ENCODE assay signal across 17 cellular contexts in the genomic region with DNA sequence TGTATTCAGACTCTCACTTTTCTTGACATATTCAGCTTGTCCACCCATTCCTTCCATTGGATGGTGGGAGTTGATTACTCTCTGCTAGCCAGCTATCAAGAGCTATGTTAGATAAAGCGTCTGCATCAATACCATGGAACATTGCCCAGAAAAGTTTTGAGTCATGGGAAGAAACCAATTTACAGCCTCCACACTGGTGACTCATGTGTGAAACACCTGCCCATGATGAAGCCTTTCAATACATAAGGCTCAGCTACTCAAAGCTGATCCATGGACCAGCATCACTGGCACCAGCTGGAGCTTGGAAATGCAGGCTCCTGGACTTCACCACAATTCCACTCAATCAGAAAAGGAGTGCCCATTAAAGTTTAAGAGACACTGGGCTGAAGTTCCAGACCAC. TPM values are rescaled to one million over a fixed set of nuclear protein-coding genes. Genes with fewer than 3 reads are reported as not detected.
A peak's percentile ranks its signal among the peaks of the same experiment; 100 is the strongest.
DNase-seq lines count a peak whose midpoint lies in the region; FAIRE-seq and TF ChIP-seq lines count a peak whose summit lies in the region.
"Had no signal": no experiment of that assay in that cellular context is flagged by ENCODE, and none has a peak within 500 bp of the region (broad histone marks: within the 10 kb centered on the region; RNA-seq: fewer than 3 reads in every experiment).

No MANE protein-coding gene starts in this region.

- H3K36me3 Mint-ChIP-seq in MCF 10A (ENCODE audit: insufficient read depth, unreplicated experiment) = no peaks in the 10 kb centered on the region
- H3K36me3 Mint-ChIP-seq: activated CD4-positive, alpha-beta memory T cell treated with anti-CD3 and anti-CD28 coated beads for 36 hours had no signal

- no peak overlapping the region for H3K4me3 ChIP-seq in breast epithelium
- H3K4me3 ChIP-seq in fibroblast of the aortic adventitia (ENCODE audit: low read depth, low read length) = no peak overlapping the region

- peak; percentile 89 for DNase-seq in MCF 10A (ENCODE audit: unreplicated experiment)
- no peak for DNase-seq in breast epithelium (ENCODE audit: low spot score in 2 of 2)
- DNase-seq in T1000 (lab: John Stamatoyannopoulos, UW) = peak; percentile 33
- DNase-seq in fibroblast of the aortic adventitia (ENCODE audit: low read depth) = peak; percentile 47
- peak; percentile 18 for DNase-seq in stromal cell of bone marrow (ENCODE audit: low read depth)
- DNase-seq in activated CD4-positive, alpha-beta T cell treated with anti-CD3 and anti-CD28 coated beads for 48 hours = no peak
- no peak for DNase-seq in D721Med (ENCODE audit: insufficient read length, low spot score)
- DNase-seq in SIG-M5 treated with dmso at 0.1 percent for 504 hours (lab: John Stamatoyannopoulos, UW; ENCODE audit: unreplicated experiment) = no peak
- DNase-seq: activated CD4-positive, alpha-beta memory T cell treated with anti-CD3 and anti-CD28 coated beads for 36 hours; activated gamma-delta T cell; DMS153; MV-4-11; stimulated activated CD4-positive, alpha-beta T cell treated with anti-CD3 and anti-CD28 coated beads, Interleukin-15, amount 100 ng/mL, for 24 hours; T-helper 17 cell had no signal

- H3K27me3 ChIP-seq in breast epithelium = no peaks in the 10 kb centered on the region

- intact Hi-C loops in MCF 10A (cut with micrococcal nuclease) = loop anchor here (5.0 kb wide), 1 partner anchor 328 kb away; no protein-coding TSS in a partner anchor
- intact Hi-C loops in breast epithelium (cut with DNase I; ENCODE audit: low total_unique reads) = no loop called here

- POLR2A ChIA-PET in MCF 10A (lab: Yijun Ruan, JAX) = interaction anchor here (1.3 kb wide), 1 partner anchor 66 kb away, joined by 4 read pairs; a partner anchor contains a TSS

- no peaks in the 10 kb centered on the region for H3K9me3 ChIP-seq in breast epithelium

- no peaks in the 10 kb centered on the region for H3K9me3 Mint-ChIP-seq in MCF 10A (ENCODE audit: unreplicated experiment)
- H3K9me3 Mint-ChIP-seq: activated CD4-positive, alpha-beta memory T cell treated with anti-CD3 and anti-CD28 coated beads for 36 hours had no signal

- TF ChIP-seq POLR2A in breast epithelium (IDR thresholded peaks at IDR 0.05) = no peak

- BruUV-seq in MCF 10A (replicated peaks; lab: Mats Ljungman, UMichigan) = no TSS peak

- no peaks in the 10 kb centered on the region for H3K36me3 ChIP-seq in breast epithelium

- no peak overlapping the region for H3K27ac Mint-ChIP-seq in MCF 10A (ENCODE audit: low read depth, unreplicated experiment)
- H3K27ac Mint-ChIP-seq: activated CD4-positive, alpha-beta memory T cell treated with anti-CD3 and anti-CD28 coated beads for 36 hours; T-helper 17 cell had no signal

- no peak for TF ChIP-seq CTCF in MCF 10A (IDR thresholded peaks at IDR 0.05; ENCODE audit: unreplicated experiment)
- TF ChIP-seq CTCF in breast epithelium (IDR thresholded peaks at IDR 0.05) = no peak
- TF ChIP-seq CTCF in fibroblast of the aortic adventitia (IDR thresholded peaks at IDR 0.05; ENCODE audit: insufficient read depth, low read length) = no peak
- no peak for TF ChIP-seq CTCF in D721Med (IDR thresholded peaks at IDR 0.05; ENCODE audit: insufficient read depth, missing control alignments)

- H3K4me3 Mint-ChIP-seq in MCF 10A (ENCODE audit: unreplicated experiment) = no peak overlapping the region
- H3K4me3 Mint-ChIP-seq: activated CD4-positive, alpha-beta memory T cell treated with anti-CD3 and anti-CD28 coated beads for 36 hours; T-helper 17 cell had no signal

- no peak for FAIRE-seq in D721Med (lab: Jason Lieb, UNC)

- H3K27ac ChIP-seq in breast epithelium = no peak overlapping the region

- peaks cover 9% of the 10 kb centered on the region for H3K27me3 Mint-ChIP-seq in MCF 10A (ENCODE audit: insufficient read depth, unreplicated experiment)

- H3K4me1 Mint-ChIP-seq in MCF 10A (ENCODE audit: insufficient read depth, unreplicated experiment) = peaks cover 14% of the 10 kb centered on the region

- CTCF ChIA-PET in MCF 10A (lab: Yijun Ruan, JAX) = interaction anchor here (0.6 to 1.4 kb wide), 6 partner anchors 10 to 337 kb away, joined by 3 read pairs; no protein-coding TSS in a partner anchor

- no peaks in the 10 kb centered on the region for H3K4me1 ChIP-seq in breast epithelium

RNA-seq across cellular contexts. Expression of a gene that starts 16.1 kb away (rescaled TPM):
- total RNA-seq in MCF 10A (2022) (not detected in 2 replicates), breast epithelium (1 to 10 TPM in 2 of 3 donors, under 1 TPM in 1; 0.98 to 7.2 (median 1.3) TPM), fibroblast of the aortic adventitia (ENCODE audit: low replicate concordance) (7.8 TPM in 1 of 2 replicates, not detected in the other)
- total RNA-seq: activated CD4-positive, alpha-beta memory T cell treated with anti-CD3 and anti-CD28 coated beads for 36 hours; osteocyte had no signal

RNA-seq across cellular contexts. Expression of a gene that starts 27.6 kb away (rescaled TPM):
- total RNA-seq in MCF 10A (2022) (not detected in 2 replicates), breast epithelium (not detected), fibroblast of the aortic adventitia (ENCODE audit: low replicate concordance) (not detected in 2 replicates)
- total RNA-seq: activated CD4-positive, alpha-beta memory T cell treated with anti-CD3 and anti-CD28 coated beads for 36 hours; cardiac septum; osteocyte; T-helper 17 cell; urinary bladder had no signal

RNA-seq across cellular contexts. Expression of a gene that starts 31.4 kb away (rescaled TPM):
- total RNA-seq in MCF 10A (2022) (0.56 and 0.66 TPM in 2 replicates), breast epithelium (1 to 10 TPM in 2 of 3 donors, under 1 TPM in 1; 0.66 to 2.5 (median 1.1) TPM), fibroblast of the aortic adventitia (ENCODE audit: low replicate concordance) (0.18 and 1.8 TPM in 2 replicates)
- total RNA-seq: activated CD4-positive, alpha-beta memory T cell treated with anti-CD3 and anti-CD28 coated beads for 36 hours; T-helper 17 cell had no signal

Comparison
In these comparisons a context has a peak if more than half of its experiments do, and no peak if none do; other contexts are left out.
1. DNase-seq: peak in MCF 10A (single experiment), T1000 (single experiment), fibroblast of the aortic adventitia (single experiment) and stromal cell of bone marrow (single experiment); none in breast epithelium (0 of 2), activated CD4-positive, alpha-beta T cell treated with anti-CD3 and anti-CD28 coated beads for 48 hours (single experiment), D721Med (single experiment) and SIG-M5 treated with dmso at 0.1 percent for 504 hours (single experiment).